ENCODE assay signal across 8 cellular contexts in the genomic region with DNA sequence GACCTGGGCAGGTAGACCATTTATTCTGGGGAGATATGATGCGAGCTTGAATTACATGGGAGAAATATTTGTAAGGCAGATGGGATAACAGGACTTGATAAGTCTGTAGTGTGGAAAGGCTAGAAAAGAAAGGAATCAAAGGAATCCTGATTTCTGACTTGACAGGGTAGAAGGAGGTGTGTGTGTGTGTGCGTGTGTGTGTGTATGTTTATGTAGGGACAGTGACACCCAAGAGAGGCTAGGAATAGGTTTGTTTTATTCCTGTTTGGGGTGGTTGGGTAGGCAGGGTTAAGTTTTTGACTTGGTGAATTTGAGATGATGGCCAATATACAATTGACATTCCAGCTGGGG. TPM values are rescaled to one million over a fixed set of nuclear protein-coding genes. Genes with fewer than 3 reads are reported as not detected.
DNase-seq lines count a peak whose midpoint lies in the region; ATAC-seq, FAIRE-seq and TF ChIP-seq lines count a peak whose summit lies in the region.

No MANE protein-coding gene starts in this region.

- H3K4me3 ChIP-seq in MM.1S (ENCODE audit: low read length) (peak overlapping the region; percentile 74), epithelial cell of proximal tubule (ENCODE audit: low read depth, low read length) (peak overlapping the region; percentile 76), gastrocnemius medialis (peak overlapping the region; percentile 73 to 98 (median 84))

- H3K9me2 ChIP-seq in MM.1S (replicated peaks; ENCODE audit: insufficient read depth, low read length) = no peaks in the 10 kb centered on the region

- peak overlapping the region; percentile 95 for H3K4me2 ChIP-seq in MM.1S (ENCODE audit: low read depth, low read length)

- TF ChIP-seq POLR2A in gastrocnemius medialis (IDR thresholded peaks at IDR 0.05) = no peak
- no peak for TF ChIP-seq POLR2A in H54 (IDR thresholded peaks at IDR 0.05; ENCODE audit: low read depth, low read length)
- TF ChIP-seq POLR2A in erythroblast (IDR thresholded peaks at IDR 0.05; ENCODE audit: low read length) = no peak

- peak overlapping the region; percentile 67 for H3K9ac ChIP-seq in MM.1S (ENCODE audit: low read length)

- peak; percentile 18 for ATAC-seq in GM18909 (IDR thresholded peaks at IDR 0.05; ENCODE audit: poor library complexity, unreplicated experiment)
- ATAC-seq in gastrocnemius medialis = peak in 1 of 2 donors; percentile 3
- ATAC-seq in HG03378 (IDR thresholded peaks at IDR 0.05; ENCODE audit: unreplicated experiment) = no peak

- H3K79me2 ChIP-seq in MM.1S (ENCODE audit: low read length) = no peaks in the 10 kb centered on the region

- peak overlapping the region; percentile 93 for H2AFZ ChIP-seq in MM.1S (ENCODE audit: low read length)

- H4K20me1 ChIP-seq in MM.1S (ENCODE audit: insufficient read depth, low read length) = no peaks in the 10 kb centered on the region

- H3K4me1 ChIP-seq in MM.1S (ENCODE audit: low read length) = peaks cover 9% of the 10 kb centered on the region; the same call in 1 of the 2 replicates
- peaks cover 12 to 29% of the 10 kb centered on the region in 2 donors for H3K4me1 ChIP-seq in gastrocnemius medialis

- H3K27ac ChIP-seq in MM.1S (ENCODE audit: low read length) = no peak overlapping the region
- peak overlapping the region; percentile 75 to 97 (median 90) for H3K27ac ChIP-seq in gastrocnemius medialis

- in situ Hi-C loops in gastrocnemius medialis (cut with MboI; ENCODE audit: low sequenced_read_pairs in 4 of 4) = loop anchor here in 1 of 4 donors (25.0 kb wide), 1 partner anchor 426 kb away; no protein-coding TSS in a partner anchor

- H3K27me3 ChIP-seq in MM.1S (replicated peaks; ENCODE audit: insufficient read depth, low read length) (no peaks in the 10 kb centered on the region), gastrocnemius medialis (no peaks in the 10 kb centered on the region)

- no peak for DNase-seq in MM.1S
- no peak for DNase-seq in epithelial cell of proximal tubule (ENCODE audit: low read depth)
- DNase-seq in gastrocnemius medialis = no peak
- no peak for DNase-seq in H54 (ENCODE audit: insufficient read length, low spot score)
- no peak for DNase-seq in NCI-H446 (lab: John Stamatoyannopoulos, UW)
- DNase-seq in erythroblast (lab: John Stamatoyannopoulos, UW) = no peak

- no peaks in the 10 kb centered on the region for H3F3A ChIP-seq in MM.1S (ENCODE audit: insufficient read depth, low read length)

- no peak for FAIRE-seq in H54 (lab: Jason Lieb, UNC)

- intact Hi-C loops in gastrocnemius medialis (cut with DNase I; ENCODE audit: low total_unique reads) = loop anchor here (1.0 kb wide), 1 partner anchor 24 kb away; a partner anchor contains a TSS

- H3K9me3 ChIP-seq in MM.1S (replicated peaks; ENCODE audit: insufficient read depth, low read length) = no peaks in the 10 kb centered on the region
- no peaks in the 10 kb centered on the region for H3K9me3 ChIP-seq in gastrocnemius medialis

- TF ChIP-seq CTCF in MM.1S (IDR thresholded peaks at IDR 0.05; ENCODE audit: low read length) = no peak
- TF ChIP-seq CTCF in epithelial cell of proximal tubule (conservative IDR thresholded peaks at IDR 0.05; ENCODE audit: low read depth, low read length) = no peak
- TF ChIP-seq CTCF in gastrocnemius medialis (IDR thresholded peaks at IDR 0.05 in 4 of 5, conservative IDR thresholded peaks at IDR 0.05 in 1 of 5) = no peak

- no peaks in the 10 kb centered on the region for H3K36me3 ChIP-seq in MM.1S (replicated peaks; ENCODE audit: insufficient read depth, low read length)
- H3K36me3 ChIP-seq in gastrocnemius medialis = peaks cover 0 to 12% of the 10 kb centered on the region in 2 donors

RNA-seq across cellular contexts. Expression of a gene that starts 0.4 kb away (rescaled TPM):
- 48.8 and 67.6 TPM in 2 replicates for total RNA-seq in epithelial cell of proximal tubule
- total RNA-seq in gastrocnemius medialis = 10 to 100 TPM; 61.6 to 87.2 (median 75.8) TPM

RNA-seq across cellular contexts. Expression of a gene that starts 24.4 kb away (rescaled TPM):
- total RNA-seq in epithelial cell of proximal tubule (12.5 and 33.1 TPM in 2 replicates), gastrocnemius medialis (10 to 100 TPM; 14.0 to 20.1 (median 17.0) TPM)
